In genomic region chr13:28449826-28450773, GRCh38 we compare ENCODE assay signal across 14 cellular contexts. TPM values are rescaled to one million over a fixed set of nuclear protein-coding genes. Genes with fewer than 3 reads are reported as not detected.
DNase-seq lines count a peak whose midpoint lies in the region; ATAC-seq and TF ChIP-seq lines count a peak whose summit lies in the region.
"Had no signal": no experiment of that assay in that cellular context is flagged by ENCODE, and none has a peak within 500 bp of the region (broad histone marks: within the 10 kb centered on the region; RNA-seq: fewer than 3 reads in every experiment).

No MANE protein-coding gene starts in this region.

- ATAC-seq in GM18870 (IDR thresholded peaks at IDR 0.05; ENCODE audit: unreplicated experiment): peak; percentile 65
- peak; percentile 67 for ATAC-seq in HG02973 (IDR thresholded peaks at IDR 0.05; ENCODE audit: unreplicated experiment)
- ATAC-seq: activated naive CD4-positive, alpha-beta T cell treated with anti-CD3 and anti-CD28 coated beads, Interleukin-2, amount 50 U/mL, for 72 hours; left lobe of liver had no signal

- H3K79me2 ChIP-seq in smooth muscle cell (ENCODE audit: low read depth): peaks cover 90% of the 10 kb centered on the region

- peaks cover 23% of the 10 kb centered on the region for H3K36me3 Mint-ChIP-seq in endodermal cell (ENCODE audit: low read depth)

- no peak for TF ChIP-seq POLR2A in testis (IDR thresholded peaks at IDR 0.05)

- H4K20me1 ChIP-seq in smooth muscle cell (ENCODE audit: low read depth): peaks cover 96% of the 10 kb centered on the region

- peak overlapping the region; percentile 13 for H3K27ac Mint-ChIP-seq in endodermal cell
- H3K27ac Mint-ChIP-seq: activated naive CD4-positive, alpha-beta T cell treated with anti-CD3 and anti-CD28 coated beads, Interleukin-2, amount 50 U/mL, for 72 hours had no signal

- no peaks in the 10 kb centered on the region for H3K4me1 ChIP-seq in endodermal cell (ENCODE audit: control insufficient read depth, insufficient read depth, low read length)
- no peaks in the 10 kb centered on the region for H3K4me1 ChIP-seq in smooth muscle cell (ENCODE audit: low read depth)
- peaks cover 10% of the 10 kb centered on the region for H3K4me1 ChIP-seq in testis

- H3K9me3 ChIP-seq in endodermal cell (ENCODE audit: control insufficient read depth, low read length) (peaks cover 14% of the 10 kb centered on the region), smooth muscle cell (replicated peaks; ENCODE audit: low read depth) (no peaks in the 10 kb centered on the region), testis (no peaks in the 10 kb centered on the region)

- intact Hi-C loops in testis (cut with DNase I; ENCODE audit: low total_unique reads): no loop called here

- H3K4me2 ChIP-seq in smooth muscle cell: no peak overlapping the region

- 87 to 100% methylated on average over 2 to 8 of the region's 8 CpGs for WGBS in endodermal cell (ENCODE audit: insufficient coverage in 1 of 2, insufficient read length in 1 of 2), 2 experiments
- WGBS in smooth muscle cell (ENCODE audit: low lambda C conversion rate): 80% methylated on average over 8 of the region's 8 CpGs
- 75 to 78% methylated on average over 8 of the region's 8 CpGs for WGBS in testis, 2 donors

- H3K4me3 Mint-ChIP-seq in endodermal cell: no peak overlapping the region

- H3K9me3 Mint-ChIP-seq in endodermal cell: peaks cover 32% of the 10 kb centered on the region

- H3K9ac ChIP-seq in endodermal cell (ENCODE audit: extremely low read depth, low read length, poor library complexity, severe bottlenecking) (no peak overlapping the region), smooth muscle cell (ENCODE audit: low read depth) (no peak overlapping the region)

- H3K27me3 Mint-ChIP-seq in endodermal cell (ENCODE audit: insufficient read depth): no peaks in the 10 kb centered on the region

- peaks cover 1% of the 10 kb centered on the region for H3K4me1 Mint-ChIP-seq in endodermal cell

- no peak overlapping the region for H2AFZ ChIP-seq in smooth muscle cell (ENCODE audit: low read depth)

- no peak overlapping the region for H3K27ac ChIP-seq in endodermal cell (ENCODE audit: low read depth, low read length)
- H3K27ac ChIP-seq in smooth muscle cell (ENCODE audit: low read depth): peak overlapping the region; percentile 64
- H3K27ac ChIP-seq in testis: no peak overlapping the region
- no peak overlapping the region for H3K27ac ChIP-seq in coronary artery

- H3K27me3 ChIP-seq in endodermal cell (ENCODE audit: control insufficient read depth, insufficient read depth, low read length, poor library complexity, severe bottlenecking) (no peaks in the 10 kb centered on the region), smooth muscle cell (ENCODE audit: low read depth) (no peaks in the 10 kb centered on the region), testis (no peaks in the 10 kb centered on the region)

- H3K4me3 ChIP-seq in endodermal cell (ENCODE audit: low read length) (no peak overlapping the region), smooth muscle cell (no peak overlapping the region), testis (no peak overlapping the region), coronary artery (no peak overlapping the region)

- DNase-seq in endodermal cell (no peak), smooth muscle cell (lab: John Stamatoyannopoulos, UW; ENCODE audit: unreplicated experiment) (no peak), OCI-M1 (lab: John Stamatoyannopoulos, UW) (no peak), testis (no peak), NOMO-1 treated with DMSO at 0.1 percent for 48 hours (lab: John Stamatoyannopoulos, UW; ENCODE audit: unreplicated experiment) (no peak), coronary artery (ENCODE audit: low spot score) (no peak)
- DNase-seq: activated CD8-positive, alpha-beta memory T cell treated with anti-CD3 and anti-CD28 coated beads for 24 hours; cortex of kidney; NCI-H2107; stimulated activated CD4-positive, alpha-beta T cell treated with anti-CD3 and anti-CD28 coated beads, Interleukin-1b, Interleukin-23, amount 100 ng/mL, for 48 hours had no signal

- TF ChIP-seq CTCF in endodermal cell (conservative IDR thresholded peaks at IDR 0.05): no peak
- no peak for TF ChIP-seq CTCF in smooth muscle cell (IDR thresholded peaks at IDR 0.05; ENCODE audit: borderline replicate concordance, insufficient read depth, poor library complexity, severe bottlenecking)
- TF ChIP-seq CTCF in testis (IDR thresholded peaks at IDR 0.05): no peak
- TF ChIP-seq CTCF in coronary artery (IDR thresholded peaks at IDR 0.05): no peak

- no peaks in the 10 kb centered on the region for H3K36me3 ChIP-seq in endodermal cell (ENCODE audit: control insufficient read depth, insufficient read depth, low read length)
- H3K36me3 ChIP-seq in smooth muscle cell (ENCODE audit: low read depth): peaks cover 31% of the 10 kb centered on the region
- no peaks in the 10 kb centered on the region for H3K36me3 ChIP-seq in testis (ENCODE audit: low read depth, missing control alignments)

- H3F3A ChIP-seq in smooth muscle cell (ENCODE audit: low read depth): peaks cover 55% of the 10 kb centered on the region

RNA-seq across cellular contexts. Expression of gene FLT1, which starts 44.8 kb away (rescaled TPM):
- total RNA-seq in endodermal cell: 10 to 100 TPM in 1 of 2 donors, 1 to 10 TPM in 1; 3.2 to 10.3 TPM
- polyA plus RNA-seq in endodermal cell (2013, experiment 1 of 2): 8.0 TPM
- polyA plus RNA-seq in endodermal cell (2013, experiment 2 of 2): 5.1 TPM
- total RNA-seq in smooth muscle cell: 738 and 786 TPM in 2 replicates
- 329 and 495 TPM in 2 replicates for polyA plus RNA-seq in smooth muscle cell
- 10 to 100 TPM; 26.6 to 47.4 TPM for total RNA-seq in testis
- 48.1 TPM for polyA plus RNA-seq in testis (ENCODE audit: insufficient read depth, low read depth, low replicate concordance)

Comparison
In these comparisons a context has a peak if more than half of its experiments do, and no peak if none do; other contexts are left out.
1. RNA of gene FLT1, which starts 44.8 kb away (total RNA-seq): 738 to 786 TPM in smooth muscle cell; 26.6 to 47.4 TPM in testis and 3.2 to 10.3 TPM in endodermal cell; every median in the first group is over 10 times any median in the second.